8 cellular contexts compared by ENCODE assay signal in genomic region chr9:33740958-33741357, GRCh38. TPM values are rescaled to one million over a fixed set of nuclear protein-coding genes. Genes with fewer than 3 reads are reported as not detected.
"Had no signal": no experiment of that assay in that cellular context is flagged by ENCODE, and none has a peak within 500 bp of the region (broad histone marks: within the 10 kb centered on the region; RNA-seq: fewer than 3 reads in every experiment).

No MANE protein-coding gene starts in this region.

RNA-seq across cellular contexts. Expression of gene PRSS3, which starts 54.4 kb away (rescaled TPM):
- total RNA-seq: hepatocyte, left cardiac atrium, left ventricle myocardium inferior, left ventricle myocardium superior, mesenteric fat pad, mesothelial cell of epicardium, mononuclear cell, myocyte had no signal
